ENCODE assay signal across 17 cellular contexts in genomic region chr11:44444770-44445321, GRCh38.
DNase-seq lines count a peak whose midpoint lies in the region; ATAC-seq, FAIRE-seq and TF ChIP-seq lines count a peak whose summit lies in the region.
"Had no signal": no experiment of that assay in that cellular context is flagged by ENCODE, and none has a peak within 500 bp of the region (broad histone marks: within the 10 kb centered on the region; RNA-seq: fewer than 3 reads in every experiment).

No MANE protein-coding gene starts in this region.

- H3K4me3 Mint-ChIP-seq in H9 = no peak overlapping the region
- no peak overlapping the region for H3K4me3 Mint-ChIP-seq in natural killer cell treated with Interleukin-12 subunit alpha and Interleukin-12 subunit beta and Interleukin-15 and Interleukin-18, amount 100 ng/mL, for 72 hours
- H3K4me3 Mint-ChIP-seq: CD14-positive monocyte; CD8-positive, alpha-beta T cell had no signal

- no peaks in the 10 kb centered on the region for H3K36me3 Mint-ChIP-seq in H9 (ENCODE audit: insufficient read depth in 1 of 3, low read depth in 3 of 3)
- no peaks in the 10 kb centered on the region for H3K36me3 Mint-ChIP-seq in natural killer cell treated with Interleukin-12 subunit alpha and Interleukin-12 subunit beta and Interleukin-15 and Interleukin-18, amount 100 ng/mL, for 72 hours
- H3K36me3 Mint-ChIP-seq: CD14-positive monocyte; CD8-positive, alpha-beta T cell had no signal

- no peak for TF ChIP-seq RAD21 in K562 (CRISPR knock-in tag; conservative IDR thresholded peaks at IDR 0.05 in 1 of 2, IDR thresholded peaks at IDR 0.05 in 1 of 2)

- POLR2A ChIA-PET in K562 (lab: Yijun Ruan, JAX) = no interaction called here

- no peak for ATAC-seq in K562
- no peak for ATAC-seq in natural killer cell treated with Interleukin-12 subunit alpha and Interleukin-12 subunit beta and Interleukin-15 and Interleukin-18, amount 100 ng/mL, for 72 hours
- ATAC-seq: CD8-positive, alpha-beta T cell had no signal

- H3K9ac ChIP-seq in H9 (ENCODE audit: extremely low read depth, insufficient read length, low read length) (no peak overlapping the region), K562 (ENCODE audit: insufficient read depth in 1 of 2, low read depth in 2 of 2, low read length in 2 of 2) (no peak overlapping the region)

- no peak overlapping the region for H2BK5ac ChIP-seq in H9 (ENCODE audit: insufficient read length, low read length)

- H2AFZ ChIP-seq in H9 (ENCODE audit: low read length) (no peak overlapping the region), K562 (ENCODE audit: low read depth, low read length) (no peak overlapping the region)

- H3K56ac ChIP-seq in H9 (ENCODE audit: insufficient read length, low read depth, low read length) = no peak overlapping the region

- no peak for FAIRE-seq in K562 (lab: Jason Lieb, UNC)
- peak; percentile 99 for FAIRE-seq in frontal cortex (lab: Jason Lieb, UNC)
- FAIRE-seq: A549, GM19239, H54 had no signal

- H4K20me1 ChIP-seq in H9 (ENCODE audit: control insufficient read depth, insufficient read depth, insufficient read length) (no peaks in the 10 kb centered on the region), K562 (replicated peaks; ENCODE audit: control insufficient read depth, insufficient read depth, low read length) (no peaks in the 10 kb centered on the region)

- H4K8ac ChIP-seq in H9 (replicated peaks; ENCODE audit: insufficient read length, low read depth, low read length) = no peak overlapping the region

- DNase-seq in H9 (no peak), K562 (ENCODE audit: extremely low read depth in 1 of 4, low spot score in 3 of 4) (no peak), frontal cortex (ENCODE audit: low spot score in 2 of 2) (no peak), hippocampal formation (lab: John Stamatoyannopoulos, UW) (no peak), C1 segment of cervical spinal cord (lab: John Stamatoyannopoulos, UW) (no peak), NCI-H1436 treated with DMSO at 0.1 percent for 48 hours (lab: John Stamatoyannopoulos, UW) (no peak)
- no peak for DNase-seq in natural killer cell treated with Interleukin-12 subunit alpha and Interleukin-12 subunit beta and Interleukin-15 and Interleukin-18, amount 100 ng/mL, for 72 hours (ENCODE audit: low spot score)
- DNase-seq: BE2C; CD8-positive, alpha-beta T cell; COR-L47; DND-41; GF-D8 had no signal

- H3K79me2 ChIP-seq in H9 (ENCODE audit: insufficient read depth, low read length) (no peaks in the 10 kb centered on the region), K562 (ENCODE audit: control insufficient read depth, insufficient read depth, low read length) (no peaks in the 10 kb centered on the region)

- H3K79me1 ChIP-seq in H9 (ENCODE audit: insufficient read depth, low read depth, low read length, poor library complexity, severe bottlenecking) = no peaks in the 10 kb centered on the region

- no peak overlapping the region for H2AK5ac ChIP-seq in H9 (ENCODE audit: insufficient read length, low read length)

- H3K18ac ChIP-seq in H9 (ENCODE audit: insufficient read length, low read depth, low read length) = no peak overlapping the region

- no CpG with 5 or more reads among the region's 3 CpGs for WGBS in H9 (ENCODE audit: extremely low coverage, insufficient read length, low lambda C conversion rate)
- 27% methylated on average over 3 of the region's 3 CpGs for WGBS in K562 (ENCODE audit: insufficient coverage, low coverage, missing lambda C conversion rate)

- BruUV-seq in K562 (replicated peaks; lab: Mats Ljungman, UMichigan) = no TSS peak

- H2BK15ac ChIP-seq in H9 (ENCODE audit: low read depth, low read length) = no peak overlapping the region

- TF ChIP-seq CTCF in H9 (conservative IDR thresholded peaks at IDR 0.05) (no peak), K562 (IDR thresholded peaks at IDR 0.05 in 2 of 3, conservative IDR thresholded peaks at IDR 0.05 in 1 of 3; ENCODE audit: insufficient read depth in 2 of 3, low read depth in 1 of 3, low read length in 3 of 3) (no peak)

- no peak for TF ChIP-seq POLR2A in K562 (conservative IDR thresholded peaks at IDR 0.05)

- CTCF ChIA-PET in K562 (lab: Yijun Ruan, JAX; ENCODE audit: low intra/inter-chr PET ratio) = no interaction called here

- H3T11ph ChIP-seq in H9 (ENCODE audit: low read length) = no peak overlapping the region

- H2BK12ac ChIP-seq in H9 (ENCODE audit: insufficient read length, low read depth, low read length) = peak overlapping the region; percentile 71

- no peak overlapping the region for H3K4ac ChIP-seq in H9 (ENCODE audit: low read depth, low read length)

- H3K27me3 Mint-ChIP-seq in H9 (ENCODE audit: low read depth) = peaks cover 22% of the 10 kb centered on the region
- peaks cover 15 to 19% of the 10 kb centered on the region in 2 donors for H3K27me3 Mint-ChIP-seq in natural killer cell treated with Interleukin-12 subunit alpha and Interleukin-12 subunit beta and Interleukin-15 and Interleukin-18, amount 100 ng/mL, for 72 hours

- no peaks in the 10 kb centered on the region for H3K9me1 ChIP-seq in K562 (ENCODE audit: control insufficient read depth, insufficient read depth, low read length)

- H3K36me3 ChIP-seq in K562 (ENCODE audit: control insufficient read depth, insufficient read depth, low read length) = no peaks in the 10 kb centered on the region
- H3K36me3 ChIP-seq: BE2C had no signal

- H3K23me2 ChIP-seq in H9 (ENCODE audit: insufficient read length, low read depth, low read length, poor library complexity, severe bottlenecking) = no peaks in the 10 kb centered on the region

- no peaks in the 10 kb centered on the region for H3K9me3 ChIP-seq in H9 (ENCODE audit: control insufficient read depth, low read depth, low read length)
- H3K9me3 ChIP-seq in K562 (replicated peaks; ENCODE audit: control insufficient read depth, insufficient read depth, low read depth, low read length) = no peaks in the 10 kb centered on the region
- H3K9me3 ChIP-seq: BE2C had no signal

- H3K4me1 Mint-ChIP-seq in H9 = peaks cover 16 to 21% of the 10 kb centered on the region in 2 experiments
- no peaks in the 10 kb centered on the region for H3K4me1 Mint-ChIP-seq in natural killer cell treated with Interleukin-12 subunit alpha and Interleukin-12 subunit beta and Interleukin-15 and Interleukin-18, amount 100 ng/mL, for 72 hours (ENCODE audit: low read depth in 2 of 2)
- H3K4me1 Mint-ChIP-seq: CD14-positive monocyte had no signal

- no peak overlapping the region for H3K14ac ChIP-seq in H9 (ENCODE audit: insufficient read depth, low read length)

- H3K9me3 Mint-ChIP-seq in H9 = peaks cover 10 to 18% of the 10 kb centered on the region in 2 experiments
- peaks cover 3% of the 10 kb centered on the region for H3K9me3 Mint-ChIP-seq in natural killer cell treated with Interleukin-12 subunit alpha and Interleukin-12 subunit beta and Interleukin-15 and Interleukin-18, amount 100 ng/mL, for 72 hours

- H2BK120ac ChIP-seq in H9 (ENCODE audit: low read depth, low read length, poor library complexity, severe bottlenecking) = no peak overlapping the region

- H4K91ac ChIP-seq in H9 (ENCODE audit: insufficient read length, low read depth, low read length) = no peak overlapping the region

- H2BK20ac ChIP-seq in H9 (ENCODE audit: low read depth, low read length, poor library complexity, severe bottlenecking) = no peak overlapping the region

- H3K4me2 ChIP-seq in H9 (ENCODE audit: insufficient read depth, insufficient read length, low read length) = no peak overlapping the region
- no peak overlapping the region for H3K4me2 ChIP-seq in K562 (ENCODE audit: insufficient read depth, low read length)
- H3K4me2 ChIP-seq: A549 had no signal

- no peaks in the 10 kb centered on the region for H3K27me3 ChIP-seq in H9 (ENCODE audit: insufficient read depth, low read length)
- peaks cover 2 to 18% of the 10 kb centered on the region in 2 experiments; a peak in 1 of 5 replicates for H3K27me3 ChIP-seq in K562 (ENCODE audit: control insufficient read depth in 2 of 2, insufficient read depth in 2 of 2, low read length in 2 of 2)
- H3K27me3 ChIP-seq: BE2C had no signal

- no peak overlapping the region for H3K27ac ChIP-seq in H9 (ENCODE audit: insufficient read length, low read depth, low read length)
- no peak overlapping the region for H3K27ac ChIP-seq in K562 (ENCODE audit: extremely low read depth, low read depth, low read length)
- H3K27ac ChIP-seq: A549, HL-60 had no signal

- no peak overlapping the region for H3K23ac ChIP-seq in H9 (ENCODE audit: insufficient read length, low read depth, low read length)

- in situ Hi-C loops in K562 (cut with MboI) = no loop called here

- intact Hi-C loops in K562 (cut with micrococcal nuclease) = no loop called here

- no peak for TF ChIP-seq EP300 in K562 (IDR thresholded peaks at IDR 0.05; ENCODE audit: low read length)

- no peak overlapping the region for H3K4me3 ChIP-seq in K562
- H3K4me3 ChIP-seq: A549 had no signal

- H3K4me1 ChIP-seq in H9 (ENCODE audit: insufficient read depth, low read length) (peaks cover 5% of the 10 kb centered on the region; the same call in 1 of the 2 replicates), K562 (replicated peaks in 1 of 2; ENCODE audit: control insufficient read depth in 2 of 2, insufficient read depth in 2 of 2, low read length in 2 of 2) (peaks cover 2 to 3% of the 10 kb centered on the region in 2 experiments; a peak in 3 of 5 replicates)
- H3K4me1 ChIP-seq: BE2C had no signal

- H4K5ac ChIP-seq in H9 (ENCODE audit: insufficient read length, low read depth, low read length) = no peak overlapping the region

- no peak overlapping the region for H3K27ac Mint-ChIP-seq in H9
- no peak overlapping the region for H3K27ac Mint-ChIP-seq in natural killer cell treated with Interleukin-12 subunit alpha and Interleukin-12 subunit beta and Interleukin-15 and Interleukin-18, amount 100 ng/mL, for 72 hours
- H3K27ac Mint-ChIP-seq: CD8-positive, alpha-beta T cell had no signal

TF ChIP-seq in K562, 482 proteins besides CTCF, POLR2A, EP300 and RAD21 (continues in another document):
- no peak for TF ChIP-seq YBX1 (IDR thresholded peaks at IDR 0.05)
- TF ChIP-seq ZBTB12 (CRISPR knock-in tag; IDR thresholded peaks at IDR 0.05) = no peak
- TF ChIP-seq RBM22 (IDR thresholded peaks at IDR 0.05; ENCODE audit: low read depth, low read length, poor library complexity, severe bottlenecking) = no peak
